In the genomic region with DNA sequence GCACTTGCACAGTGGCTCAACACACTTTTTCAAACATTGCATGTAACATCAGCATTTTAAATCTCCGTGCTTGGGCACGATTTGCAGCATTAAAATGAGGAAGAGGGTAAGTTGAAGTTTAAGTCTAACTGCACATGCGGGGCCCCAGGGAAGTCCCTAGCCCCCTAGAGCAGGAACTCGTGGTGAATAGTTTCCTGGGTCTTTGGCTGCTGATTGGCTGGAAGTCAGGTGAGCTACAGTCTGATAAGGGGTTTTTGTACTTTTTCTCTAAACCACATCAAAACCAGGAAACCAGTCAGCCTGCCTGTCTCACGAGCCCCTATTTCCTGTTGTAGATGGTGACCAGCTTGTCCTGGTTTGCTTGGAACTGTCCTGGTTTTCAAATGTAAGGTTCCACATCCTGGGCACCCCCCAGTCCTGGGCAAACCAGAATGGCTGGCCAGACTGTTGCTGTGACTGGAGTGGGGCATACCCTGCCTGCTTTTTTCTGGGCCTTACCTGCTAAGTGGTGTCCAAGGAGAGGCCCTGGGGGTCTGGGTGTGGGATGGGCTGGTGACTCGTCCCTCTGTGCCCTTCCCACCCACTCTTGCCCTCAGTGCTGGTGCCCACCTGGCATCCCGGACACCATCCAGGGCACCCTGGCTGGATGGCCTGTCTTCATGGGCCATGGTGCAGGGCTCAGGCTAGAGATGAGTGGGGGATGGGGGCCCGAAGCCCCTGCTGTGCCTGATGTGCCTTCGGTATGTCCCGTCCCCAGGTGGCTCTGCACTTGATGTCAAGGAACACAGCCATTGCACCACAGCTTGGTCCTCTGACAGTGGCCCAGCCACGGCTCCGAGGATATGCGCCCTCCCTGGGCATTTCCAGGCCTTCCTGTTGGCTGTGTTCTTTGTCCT, we compare ENCODE assay signal across 10 cellular contexts. TPM values are rescaled to one million over a fixed set of nuclear protein-coding genes. Genes with fewer than 3 reads are reported as not detected.
A peak's percentile ranks its signal among the peaks of the same experiment; 100 is the strongest.
DNase-seq lines count a peak whose midpoint lies in the region; ATAC-seq and TF ChIP-seq lines count a peak whose summit lies in the region.
"Had no signal": no experiment of that assay in that cellular context is flagged by ENCODE, and none has a peak within 500 bp of the region (broad histone marks: within the 10 kb centered on the region; RNA-seq: fewer than 3 reads in every experiment).

No MANE protein-coding gene starts in this region.

- no peaks in the 10 kb centered on the region for H3K79me2 ChIP-seq in neural progenitor cell (ENCODE audit: low read depth)

- H3K27me3 ChIP-seq in neural progenitor cell: no peaks in the 10 kb centered on the region
- H3K27me3 ChIP-seq in MG63: no peaks in the 10 kb centered on the region

- no peak overlapping the region for H3K4me3 ChIP-seq in neural progenitor cell
- no peak overlapping the region for H3K4me3 ChIP-seq in MG63

- H3K9me3 Mint-ChIP-seq in activated naive CD4-positive, alpha-beta T cell treated with anti-CD3 and anti-CD28 coated beads, Interleukin-2, amount 10 ng/mL, durations not matched to agents 7 days and 5 days: peaks cover 25% of the 10 kb centered on the region
- H3K9me3 Mint-ChIP-seq in neural progenitor cell: no peaks in the 10 kb centered on the region
- H3K9me3 Mint-ChIP-seq: mesothelial cell of epicardium had no signal

- H4K20me1 ChIP-seq in neural progenitor cell (ENCODE audit: low read depth): no peaks in the 10 kb centered on the region

- DNase-seq in SKM-1 (lab: John Stamatoyannopoulos, UW; ENCODE audit: unreplicated experiment) (peak; percentile 18), neural progenitor cell (ENCODE audit: low spot score) (no peak), MG63 (no peak), epidermal melanocyte (ENCODE audit: insufficient read length, low spot score) (no peak)
- DNase-seq in activated naive CD4-positive, alpha-beta T cell treated with anti-CD3 and anti-CD28 coated beads, Interleukin-2, amount 10 ng/mL, durations not matched to agents 7 days and 5 days: peak; percentile 89

- no peaks in the 10 kb centered on the region for H3K27me3 Mint-ChIP-seq in activated naive CD4-positive, alpha-beta T cell treated with anti-CD3 and anti-CD28 coated beads, Interleukin-2, amount 10 ng/mL, durations not matched to agents 7 days and 5 days
- peaks cover 11% of the 10 kb centered on the region for H3K27me3 Mint-ChIP-seq in neural progenitor cell (ENCODE audit: insufficient read depth, low read depth)

- H3K9me3 ChIP-seq in neural progenitor cell (ENCODE audit: low read depth) (no peaks in the 10 kb centered on the region), MG63 (no peaks in the 10 kb centered on the region)

- peak overlapping the region; percentile 49 for H3K4me2 ChIP-seq in neural progenitor cell

- peak overlapping the region; percentile 35 for H3K27ac ChIP-seq in neural progenitor cell

- peak overlapping the region; percentile 89 for H2AFZ ChIP-seq in neural progenitor cell (replicated peaks)

- peaks cover 10% of the 10 kb centered on the region for H3F3A ChIP-seq in neural progenitor cell (ENCODE audit: low read depth)

- peaks cover 13% of the 10 kb centered on the region for H3K4me1 Mint-ChIP-seq in activated naive CD4-positive, alpha-beta T cell treated with anti-CD3 and anti-CD28 coated beads, Interleukin-2, amount 10 ng/mL, durations not matched to agents 7 days and 5 days
- H3K4me1 Mint-ChIP-seq in neural progenitor cell: peaks cover 30% of the 10 kb centered on the region

- no peak overlapping the region for H3K27ac Mint-ChIP-seq in activated naive CD4-positive, alpha-beta T cell treated with anti-CD3 and anti-CD28 coated beads, Interleukin-2, amount 10 ng/mL, durations not matched to agents 7 days and 5 days
- peak overlapping the region; percentile 8 for H3K27ac Mint-ChIP-seq in neural progenitor cell
- H3K27ac Mint-ChIP-seq: mesothelial cell of epicardium had no signal

- TF ChIP-seq CTCF in neural progenitor cell (IDR thresholded peaks at IDR 0.05): no peak

- H3K36me3 Mint-ChIP-seq in activated naive CD4-positive, alpha-beta T cell treated with anti-CD3 and anti-CD28 coated beads, Interleukin-2, amount 10 ng/mL, durations not matched to agents 7 days and 5 days: peaks cover 21% of the 10 kb centered on the region
- H3K36me3 Mint-ChIP-seq in neural progenitor cell: no peaks in the 10 kb centered on the region
- H3K36me3 Mint-ChIP-seq: mesothelial cell of epicardium had no signal

- H3K4me1 ChIP-seq in neural progenitor cell: peaks cover 19% of the 10 kb centered on the region

- H3K36me3 ChIP-seq in neural progenitor cell (no peaks in the 10 kb centered on the region), MG63 (no peaks in the 10 kb centered on the region)

- CTCF ChIA-PET in activated naive CD4-positive, alpha-beta T cell treated with anti-CD3 and anti-CD28 coated beads, Interleukin-2, amount 10 ng/mL, durations not matched to agents 7 days and 5 days (lab: Charles Lee): interaction anchor here (0.7 to 4.7 kb wide), 3 partner anchors 27 to 70 kb away, joined by 3 to 24 read pairs (median 3); no protein-coding TSS in a partner anchor

- peak; percentile 89 for ATAC-seq in GM18861 (IDR thresholded peaks at IDR 0.05; ENCODE audit: unreplicated experiment)
- peak; percentile 73 for ATAC-seq in HG02973 (IDR thresholded peaks at IDR 0.05; ENCODE audit: unreplicated experiment)
- ATAC-seq in GM18520 (IDR thresholded peaks at IDR 0.05; ENCODE audit: unreplicated experiment): no peak

- no peak overlapping the region for H3K9ac ChIP-seq in neural progenitor cell

- H3K4me3 Mint-ChIP-seq in activated naive CD4-positive, alpha-beta T cell treated with anti-CD3 and anti-CD28 coated beads, Interleukin-2, amount 10 ng/mL, durations not matched to agents 7 days and 5 days: peak overlapping the region; percentile 39
- peak overlapping the region; percentile 39 for H3K4me3 Mint-ChIP-seq in neural progenitor cell
- H3K4me3 Mint-ChIP-seq: mesothelial cell of epicardium had no signal

RNA-seq across cellular contexts. Expression of gene SUN5, which starts 31.8 kb away (rescaled TPM):
- not detected in 2 replicates for total RNA-seq in neural progenitor cell (ENCODE audit: low replicate concordance)
- total RNA-seq in MG63 (2014; rRNA removed; shearing (Covaris generic); ENCODE audit: low replicate concordance): not detected in 2 replicates
- total RNA-seq: mesothelial cell of epicardium, NCI-H460 had no signal

RNA-seq across cellular contexts. Expression of gene BPIFB2, which starts 35.1 kb away (rescaled TPM):
- not detected in 2 replicates for total RNA-seq in neural progenitor cell (ENCODE audit: low replicate concordance)
- not detected in 2 replicates for total RNA-seq in MG63 (2014; rRNA removed; shearing (Covaris generic); ENCODE audit: low replicate concordance)
- total RNA-seq: mesothelial cell of epicardium, NCI-H460 had no signal

RNA-seq across cellular contexts. Expression of gene BPIFB6, which starts 59.0 kb away (rescaled TPM):
- total RNA-seq in neural progenitor cell (ENCODE audit: low replicate concordance): not detected in 2 replicates
- not detected in 2 replicates for total RNA-seq in MG63 (2014; rRNA removed; shearing (Covaris generic); ENCODE audit: low replicate concordance)
- total RNA-seq: mesothelial cell of epicardium, NCI-H460 had no signal

Comparison
In these comparisons a context has a peak if more than half of its experiments do, and no peak if none do; other contexts are left out.
1. DNase-seq: peak in SKM-1 (single experiment) and activated naive CD4-positive, alpha-beta T cell treated with anti-CD3 and anti-CD28 coated beads, Interleukin-2, amount 10 ng/mL, durations not matched to agents 7 days and 5 days (single experiment); none in neural progenitor cell (single experiment), MG63 (single experiment) and epidermal melanocyte (single experiment).